Comparison of ENCODE assay signal across 17 cellular contexts in genomic region chr9:35104586-35104985, GRCh38. TPM values are rescaled to one million over a fixed set of nuclear protein-coding genes. Genes with fewer than 3 reads are reported as not detected.
DNase-seq lines count a peak whose midpoint lies in the region; ATAC-seq and TF ChIP-seq lines count a peak whose summit lies in the region.
"Had no signal": no experiment of that assay in that cellular context is flagged by ENCODE, and none has a peak within 500 bp of the region (broad histone marks: within the 10 kb centered on the region; RNA-seq: fewer than 3 reads in every experiment).

No MANE protein-coding gene starts in this region.

- no peak overlapping the region for H3K4me3 Mint-ChIP-seq in CD8-positive, alpha-beta memory T cell
- H3K4me3 Mint-ChIP-seq in endodermal cell = no peak overlapping the region
- H3K4me3 Mint-ChIP-seq in osteocyte (ENCODE audit: unreplicated experiment) = no peak overlapping the region

- DNase-seq in CD8-positive, alpha-beta memory T cell = no peak
- DNase-seq in MM.1S (no peak), endodermal cell (no peak), osteocyte (ENCODE audit: extremely low spot score, unreplicated experiment) (no peak), left lobe of liver (ENCODE audit: low spot score) (no peak)
- DNase-seq: activated effector memory CD4-positive, alpha-beta T cell treated with anti-CD3 and anti-CD28 coated beads, Interleukin-2, amount 50 U/mL, for 16 hours; foreskin keratinocyte; naive thymus-derived CD4-positive, alpha-beta T cell; NCI-H774; right lobe of liver; stimulated activated CD4-positive, alpha-beta T cell treated with anti-CD3 and anti-CD28 coated beads, Interleukin-2, amount 100 ng/mL, for 24 hours had no signal

- ATAC-seq in HG03159 (IDR thresholded peaks at IDR 0.05; ENCODE audit: unreplicated experiment) = no peak
- ATAC-seq in left lobe of liver = no peak
- no peak for ATAC-seq in GM19463 (IDR thresholded peaks at IDR 0.05; ENCODE audit: unreplicated experiment)
- ATAC-seq in HG02571 (IDR thresholded peaks at IDR 0.05; ENCODE audit: unreplicated experiment) = no peak
- ATAC-seq: foreskin keratinocyte; naive thymus-derived CD4-positive, alpha-beta T cell; right lobe of liver; SK-N-SH treated with all-trans-retinoic acid at 6 μM for 48 hours had no signal

- peaks cover 14% of the 10 kb centered on the region for H3K36me3 ChIP-seq in CD8-positive, alpha-beta memory T cell (ENCODE audit: insufficient read depth, low read length)
- H3K36me3 ChIP-seq in MM.1S (replicated peaks; ENCODE audit: insufficient read depth, low read length) = 0 out of 2 replicates have a peak, but pooled peaks cover 4% of the 10 kb centered on the region
- peaks cover 61% of the 10 kb centered on the region for H3K36me3 ChIP-seq in endodermal cell (ENCODE audit: control insufficient read depth, insufficient read depth, low read length)

- peaks cover 15% of the 10 kb centered on the region for H3K4me1 ChIP-seq in CD8-positive, alpha-beta memory T cell (ENCODE audit: insufficient read depth, low read length)
- peaks cover 11% of the 10 kb centered on the region for H3K4me1 ChIP-seq in MM.1S (ENCODE audit: low read length)
- peaks cover 9% of the 10 kb centered on the region for H3K4me1 ChIP-seq in endodermal cell (ENCODE audit: control insufficient read depth, insufficient read depth, low read length)
- H3K4me1 ChIP-seq: foreskin keratinocyte had no signal

- peaks cover 0 to 59% (median under 1%) of the 10 kb centered on the region in 3 donors for H3K36me3 Mint-ChIP-seq in CD8-positive, alpha-beta memory T cell
- H3K36me3 Mint-ChIP-seq in endodermal cell (ENCODE audit: low read depth) (peaks cover 49% of the 10 kb centered on the region), osteocyte (ENCODE audit: unreplicated experiment) (peaks cover 38% of the 10 kb centered on the region)

- TF ChIP-seq CTCF in MM.1S (IDR thresholded peaks at IDR 0.05; ENCODE audit: low read length) (no peak), endodermal cell (conservative IDR thresholded peaks at IDR 0.05) (no peak), osteocyte (IDR thresholded peaks at IDR 0.05) (no peak)

- peak overlapping the region in 6 of 8 donors; percentile 79 to 100 (median 99) for H3K27ac Mint-ChIP-seq in CD8-positive, alpha-beta memory T cell
- peak overlapping the region; percentile 99 for H3K27ac Mint-ChIP-seq in endodermal cell
- H3K27ac Mint-ChIP-seq in osteocyte (ENCODE audit: unreplicated experiment) = peak overlapping the region; percentile 99

- CTCF ChIA-PET in CD8-positive, alpha-beta memory T cell (lab: Charles Lee) = interaction anchor here (1.0 to 7.5 kb wide), 3 partner anchors 11 to 144 kb away, joined by 3 to 50 read pairs (median 26); partner anchors contain the start of genes ATOSB and FANCG

- H3K27me3 ChIP-seq in CD8-positive, alpha-beta memory T cell (ENCODE audit: insufficient read depth, low read length, poor library complexity, severe bottlenecking) = no peaks in the 10 kb centered on the region
- no peaks in the 10 kb centered on the region for H3K27me3 ChIP-seq in MM.1S (replicated peaks; ENCODE audit: insufficient read depth, low read length)
- H3K27me3 ChIP-seq in endodermal cell (ENCODE audit: control insufficient read depth, insufficient read depth, low read length, poor library complexity, severe bottlenecking) = no peaks in the 10 kb centered on the region
- H3K27me3 ChIP-seq: foreskin keratinocyte, right lobe of liver had no signal

- no peaks in the 10 kb centered on the region for H4K20me1 ChIP-seq in MM.1S (ENCODE audit: insufficient read depth, low read length)

- peaks cover 32 to 37% (median 34%) of the 10 kb centered on the region in 3 donors for H3K4me1 Mint-ChIP-seq in CD8-positive, alpha-beta memory T cell
- H3K4me1 Mint-ChIP-seq in endodermal cell = peaks cover 17% of the 10 kb centered on the region
- peaks cover 25% of the 10 kb centered on the region for H3K4me1 Mint-ChIP-seq in osteocyte (ENCODE audit: unreplicated experiment)

- H3K9me2 ChIP-seq in MM.1S (replicated peaks; ENCODE audit: insufficient read depth, low read length) = no peaks in the 10 kb centered on the region

- H3K4me3 ChIP-seq in CD8-positive, alpha-beta memory T cell (ENCODE audit: low read length) = no peak overlapping the region
- H3K4me3 ChIP-seq in MM.1S (ENCODE audit: low read length) = no peak overlapping the region
- H3K4me3 ChIP-seq in endodermal cell (ENCODE audit: low read length) = peak overlapping the region; percentile 90
- H3K4me3 ChIP-seq: right lobe of liver, thoracic aorta had no signal

- POLR2A ChIA-PET in CD8-positive, alpha-beta memory T cell (lab: Charles Lee) = interaction anchor here (1.5 kb wide), 1 partner anchor 9 kb away, joined by 6 read pairs; no protein-coding TSS in a partner anchor

- 87% methylated on average over 3 of the region's 4 CpGs; no CpG with 5 or more reads in 1 of the 2 experiments for WGBS in endodermal cell (ENCODE audit: insufficient coverage in 1 of 2, insufficient read length in 1 of 2), 2 experiments

- H3K79me2 ChIP-seq in MM.1S (ENCODE audit: low read length) = peaks cover 23% of the 10 kb centered on the region

- H3K9me3 Mint-ChIP-seq in CD8-positive, alpha-beta memory T cell = no peaks in the 10 kb centered on the region
- no peaks in the 10 kb centered on the region for H3K9me3 Mint-ChIP-seq in endodermal cell
- H3K9me3 Mint-ChIP-seq in osteocyte (ENCODE audit: unreplicated experiment) = no peaks in the 10 kb centered on the region
- H3K9me3 Mint-ChIP-seq: naive thymus-derived CD4-positive, alpha-beta T cell had no signal

- no peak overlapping the region for H2AFZ ChIP-seq in MM.1S (ENCODE audit: low read length)

- no peak overlapping the region for H3K27ac ChIP-seq in CD8-positive, alpha-beta memory T cell (ENCODE audit: low read depth, low read length)
- peak overlapping the region; percentile 83; the same call in 1 of the 2 replicates for H3K27ac ChIP-seq in MM.1S (ENCODE audit: low read length)
- peak overlapping the region; percentile 87 for H3K27ac ChIP-seq in endodermal cell (ENCODE audit: low read depth, low read length)
- H3K27ac ChIP-seq: C4-2B, foreskin keratinocyte, right lobe of liver had no signal

- no peaks in the 10 kb centered on the region for H3K9me3 ChIP-seq in CD8-positive, alpha-beta memory T cell (ENCODE audit: low read length)
- H3K9me3 ChIP-seq in MM.1S (replicated peaks; ENCODE audit: insufficient read depth, low read length) = no peaks in the 10 kb centered on the region
- H3K9me3 ChIP-seq in endodermal cell (ENCODE audit: control insufficient read depth, low read length) = no peaks in the 10 kb centered on the region
- H3K9me3 ChIP-seq: right lobe of liver, thoracic aorta had no signal

- H3K27me3 Mint-ChIP-seq in CD8-positive, alpha-beta memory T cell = peaks cover 0 to 2% of the 10 kb centered on the region in 2 donors
- H3K27me3 Mint-ChIP-seq in endodermal cell (ENCODE audit: insufficient read depth) (no peaks in the 10 kb centered on the region), osteocyte (ENCODE audit: unreplicated experiment) (no peaks in the 10 kb centered on the region)
- H3K27me3 Mint-ChIP-seq: naive thymus-derived CD4-positive, alpha-beta T cell had no signal

- H3F3A ChIP-seq in MM.1S (ENCODE audit: insufficient read depth, low read length) = peaks cover 10% of the 10 kb centered on the region; the same call in 1 of the 2 replicates

- no peak overlapping the region for H3K4me2 ChIP-seq in MM.1S (ENCODE audit: low read depth, low read length)

- H3K9ac ChIP-seq in MM.1S (ENCODE audit: low read length) = no peak overlapping the region
- H3K9ac ChIP-seq in endodermal cell (ENCODE audit: extremely low read depth, low read length, poor library complexity, severe bottlenecking) = peak overlapping the region; percentile 94

RNA-seq across cellular contexts. Expression of gene STOML2, which starts 1.7 kb away (rescaled TPM):
- 100 to 1,000 TPM; 258 to 271 TPM for total RNA-seq in CD8-positive, alpha-beta memory T cell
- 88.9 TPM for polyA plus RNA-seq in CD8-positive, alpha-beta memory T cell
- 100 to 1,000 TPM; 158 to 201 TPM for total RNA-seq in endodermal cell
- 126 TPM for polyA plus RNA-seq in endodermal cell (2013, experiment 1 of 2)
- polyA plus RNA-seq in endodermal cell (2013, experiment 2 of 2) = 118 TPM
- total RNA-seq in osteocyte = 100 and 104 TPM in 2 replicates
- total RNA-seq in left lobe of liver = 64.3 TPM

RNA-seq across cellular contexts. Expression of gene PIGO, which starts 8.2 kb away (rescaled TPM):
- 10 to 100 TPM; 31.7 to 32.1 TPM for total RNA-seq in CD8-positive, alpha-beta memory T cell
- 26.4 TPM for polyA plus RNA-seq in CD8-positive, alpha-beta memory T cell
- total RNA-seq in endodermal cell = 10 to 100 TPM; 29.6 to 34.9 TPM
- 21.1 TPM for polyA plus RNA-seq in endodermal cell (2013, experiment 1 of 2)
- 21.6 TPM for polyA plus RNA-seq in endodermal cell (2013, experiment 2 of 2)
- 29.9 and 33.9 TPM in 2 replicates for total RNA-seq in osteocyte
- 17.6 TPM for total RNA-seq in left lobe of liver

RNA-seq across cellular contexts. Expression of gene ATOSB, which starts 11.1 kb away (rescaled TPM):
- 1 to 10 TPM; 4.4 to 6.3 TPM for total RNA-seq in CD8-positive, alpha-beta memory T cell
- polyA plus RNA-seq in CD8-positive, alpha-beta memory T cell = 6.4 TPM
- 10 to 100 TPM; 21.1 to 22.7 TPM for total RNA-seq in endodermal cell
- polyA plus RNA-seq in endodermal cell (2013, experiment 1 of 2) = 28.0 TPM
- polyA plus RNA-seq in endodermal cell (2013, experiment 2 of 2) = 30.0 TPM
- total RNA-seq in osteocyte = 26.8 and 30.3 TPM in 2 replicates
- 6.3 TPM for total RNA-seq in left lobe of liver

RNA-seq across cellular contexts. Expression of gene FANCG, which starts 24.8 kb away (rescaled TPM):
- total RNA-seq in CD8-positive, alpha-beta memory T cell = 10 to 100 TPM; 90.6 to 95.4 TPM
- polyA plus RNA-seq in CD8-positive, alpha-beta memory T cell = 10.0 TPM
- total RNA-seq in endodermal cell (100 to 1,000 TPM in 1 of 2 donors, 10 to 100 TPM in 1; 94.7 to 112 TPM), osteocyte (22.7 and 27.9 TPM in 2 replicates), left lobe of liver (6.2 TPM)
- 63.6 TPM for polyA plus RNA-seq in endodermal cell (2013, experiment 1 of 2)
- polyA plus RNA-seq in endodermal cell (2013, experiment 2 of 2) = 51.9 TPM

RNA-seq across cellular contexts. Expression of gene VCP, which starts 32.2 kb away (rescaled TPM):
- 100 to 1,000 TPM; 309 to 323 TPM for total RNA-seq in CD8-positive, alpha-beta memory T cell
- 195 TPM for polyA plus RNA-seq in CD8-positive, alpha-beta memory T cell
- total RNA-seq in endodermal cell (100 to 1,000 TPM; 497 to 510 TPM), osteocyte (254 and 268 TPM in 2 replicates), left lobe of liver (147 TPM)
- polyA plus RNA-seq in endodermal cell (2013, experiment 1 of 2) = 225 TPM
- polyA plus RNA-seq in endodermal cell (2013, experiment 2 of 2) = 232 TPM
